8 cellular contexts compared by ENCODE assay signal in genomic region chr1:56645663-56646330, GRCh38. TPM values are rescaled to one million over a fixed set of nuclear protein-coding genes. Genes with fewer than 3 reads are reported as not detected.
DNase-seq lines count a peak whose midpoint lies in the region; ATAC-seq and TF ChIP-seq lines count a peak whose summit lies in the region.

No MANE protein-coding gene starts in this region.

- ATAC-seq in psoas muscle (peak; percentile 29 to 52 (median 36)), GM21367 (IDR thresholded peaks at IDR 0.05; ENCODE audit: unreplicated experiment) (no peak)

- DNase-seq in AG04449 (ENCODE audit: low read depth, low spot score) = no peak
- peak; percentile 48 for DNase-seq in H7
- DNase-seq in activated T-cell treated with anti-CD3 and anti-CD28 coated beads, Interleukin-2, amount 50 U/mL, for 48 hours = peak; percentile 15 to 19
- DNase-seq in right atrium auricular region (ENCODE audit: low spot score) = no peak
- DNase-seq in psoas muscle = peak in 1 of 2 donors; percentile 22
- DNase-seq in activated gamma-delta T cell (lab: John Stamatoyannopoulos, UW) = no peak
- no peak for DNase-seq in NAMALWA (ENCODE audit: low spot score)

- peak overlapping the region; percentile 70 for H3K4me3 ChIP-seq in AG04449 (ENCODE audit: low read depth, low read length)
- H3K4me3 ChIP-seq in H7 (ENCODE audit: insufficient read depth, low read depth, low read length) = peak overlapping the region; percentile 87
- H3K4me3 ChIP-seq in right atrium auricular region = peak overlapping the region; percentile 63 to 69
- H3K4me3 ChIP-seq in psoas muscle = peak overlapping the region; percentile 82

- H3K4me1 ChIP-seq in right atrium auricular region = peaks cover 0 to 12% of the 10 kb centered on the region in 2 donors
- H3K4me1 ChIP-seq in psoas muscle = peaks cover 23% of the 10 kb centered on the region

- peaks cover 35% of the 10 kb centered on the region for H3K27me3 ChIP-seq in H7 (ENCODE audit: control insufficient read depth, insufficient read depth, low read length)
- no peaks in the 10 kb centered on the region for H3K27me3 ChIP-seq in right atrium auricular region
- H3K27me3 ChIP-seq in psoas muscle (ENCODE audit: insufficient read depth in 3 of 3, low read length in 2 of 3) = no peaks in the 10 kb centered on the region

- TF ChIP-seq CTCF in AG04449 (IDR thresholded peaks at IDR 0.05; ENCODE audit: insufficient read depth, low read length, missing control alignments) (no peak), right atrium auricular region (IDR thresholded peaks at IDR 0.05) (no peak), psoas muscle (IDR thresholded peaks at IDR 0.05) (no peak)

- CTCF ChIA-PET in AG04449 (lab: Yijun Ruan, JAX) = interaction anchor here (1.6 kb wide), 1 partner anchor 64 kb away, joined by 6 read pairs; no protein-coding TSS in a partner anchor

- no peaks in the 10 kb centered on the region for H3K9me3 ChIP-seq in right atrium auricular region
- H3K9me3 ChIP-seq in psoas muscle = no peaks in the 10 kb centered on the region

- WGBS in psoas muscle, 3 donors = 4 to 5% (median 5%) methylated on average over 17 to 19 of the region's 19 CpGs

- intact Hi-C loops in psoas muscle (cut with DNase I) = loop anchor here (5.0 kb wide), 2 partner anchors 42 to 62 kb away; no protein-coding TSS in a partner anchor

- H3K36me3 ChIP-seq in H7 (replicated peaks; ENCODE audit: control insufficient read depth, insufficient read depth, low read length) (no peaks in the 10 kb centered on the region), right atrium auricular region (no peaks in the 10 kb centered on the region), psoas muscle (ENCODE audit: insufficient read depth in 1 of 2, low read depth in 1 of 2) (no peaks in the 10 kb centered on the region)

- POLR2A ChIA-PET in AG04449 (lab: Yijun Ruan, JAX) = no interaction called here

- peak overlapping the region; percentile 85 to 91 for H3K27ac ChIP-seq in right atrium auricular region
- peak overlapping the region; percentile 94 for H3K27ac ChIP-seq in psoas muscle

RNA-seq across cellular contexts. Expression of gene PRKAA2, which starts 0.7 kb away (rescaled TPM):
- total RNA-seq in H7 (2014; rRNA removed; shearing (Covaris generic)) = 3.2 and 5.7 TPM in 2 replicates
- total RNA-seq in right atrium auricular region (10 to 100 TPM; 98.7 to 99.4 TPM), psoas muscle (100 to 1,000 TPM in 1 of 4 donors, 10 to 100 TPM in 3; 48.4 to 101 (median 63.0) TPM)
- polyA plus RNA-seq in psoas muscle = 10 to 100 TPM in 2 of 3 donors, 1 to 10 TPM in 1; 2.1 to 15.5 (median 12.6) TPM

Comparison
In these comparisons a context has a peak if more than half of its experiments do, and no peak if none do; other contexts are left out.
1. DNase-seq: peak in H7 (single experiment) and activated T-cell treated with anti-CD3 and anti-CD28 coated beads, Interleukin-2, amount 50 U/mL, for 48 hours (2 of 2); none in AG04449 (single experiment), right atrium auricular region (single experiment), activated gamma-delta T cell (single experiment) and NAMALWA (single experiment).
2. Peak in every context shown above with its lines, with median percentiles within 50 percentile points of each other: H3K4me3 ChIP-seq.